Comparison of ENCODE assay signal across 13 cellular contexts in genomic region chr4:68655764-68656444, GRCh38. TPM values are rescaled to one million over a fixed set of nuclear protein-coding genes. Genes with fewer than 3 reads are reported as not detected.
DNase-seq lines count a peak whose midpoint lies in the region; ATAC-seq and TF ChIP-seq lines count a peak whose summit lies in the region.
"Had no signal": no experiment of that assay in that cellular context is flagged by ENCODE, and none has a peak within 500 bp of the region (broad histone marks: within the 10 kb centered on the region; RNA-seq: fewer than 3 reads in every experiment).

No MANE protein-coding gene starts in this region.

- no peaks in the 10 kb centered on the region for H3K27me3 ChIP-seq in HUES64 (ENCODE audit: insufficient read depth, low read length)

- H3K4me1 ChIP-seq in HUES64 (ENCODE audit: insufficient read depth, low read length): peaks cover 21% of the 10 kb centered on the region

- H3K27ac ChIP-seq in HUES64 (ENCODE audit: low read depth, low read length): peak overlapping the region; percentile 46; the same call in 1 of the 2 replicates

- no peak overlapping the region for H3K4me3 ChIP-seq in HUES64 (ENCODE audit: low read length)

- CTCF ChIA-PET in activated CD8-positive, alpha-beta T cell treated with anti-CD3 and anti-CD28 coated beads, Interleukin-2, amount 10 ng/mL, durations not matched to agents 7 days and 5 days (lab: Charles Lee): no interaction called here

- H3K9me3 ChIP-seq in HUES64 (ENCODE audit: insufficient read depth, low read depth, low read length): no peaks in the 10 kb centered on the region

- no peaks in the 10 kb centered on the region for H3K36me3 ChIP-seq in HUES64 (ENCODE audit: insufficient read depth, low read length)

- WGBS in HUES64: 72% methylated on average over 3 of the region's 3 CpGs

- H3K36me3 Mint-ChIP-seq in mesothelial cell of epicardium: peaks cover 3% of the 10 kb centered on the region
- no peaks in the 10 kb centered on the region for H3K36me3 Mint-ChIP-seq in activated CD8-positive, alpha-beta T cell treated with anti-CD3 and anti-CD28 coated beads, Interleukin-2, amount 10 ng/mL, durations not matched to agents 7 days and 5 days (ENCODE audit: low read depth)

- ATAC-seq in GM18909 (IDR thresholded peaks at IDR 0.05; ENCODE audit: poor library complexity, unreplicated experiment) (peak; percentile 26), HG02642 (IDR thresholded peaks at IDR 0.05; ENCODE audit: poor library complexity, unreplicated experiment) (peak; percentile 29)
- ATAC-seq in activated CD8-positive, alpha-beta T cell treated with anti-CD3 and anti-CD28 coated beads, Interleukin-2, amount 10 ng/mL, durations not matched to agents 7 days and 5 days: no peak

- peaks cover 12% of the 10 kb centered on the region for H3K9me3 Mint-ChIP-seq in mesothelial cell of epicardium
- no peaks in the 10 kb centered on the region for H3K9me3 Mint-ChIP-seq in activated CD8-positive, alpha-beta T cell treated with anti-CD3 and anti-CD28 coated beads, Interleukin-2, amount 10 ng/mL, durations not matched to agents 7 days and 5 days (ENCODE audit: insufficient read depth)
- H3K9me3 Mint-ChIP-seq: activated T-helper 2 cell treated with anti-CD3 and anti-CD28 coated beads, Interferon-gamma antibody, Interleukin-2, Interleukin-4, amounts not matched to agents 10 μg/mL and 5 μg/mL and 100 μg/mL, durations not matched to agents 14 hours and 24 hours and 36 hours had no signal

- H3K27me3 Mint-ChIP-seq in mesothelial cell of epicardium (ENCODE audit: low read depth): no peaks in the 10 kb centered on the region
- no peaks in the 10 kb centered on the region for H3K27me3 Mint-ChIP-seq in activated CD8-positive, alpha-beta T cell treated with anti-CD3 and anti-CD28 coated beads, Interleukin-2, amount 10 ng/mL, durations not matched to agents 7 days and 5 days (ENCODE audit: low read depth)

- H3K27ac Mint-ChIP-seq in mesothelial cell of epicardium: peak overlapping the region; percentile 82
- H3K27ac Mint-ChIP-seq in activated CD8-positive, alpha-beta T cell treated with anti-CD3 and anti-CD28 coated beads, Interleukin-2, amount 10 ng/mL, durations not matched to agents 7 days and 5 days: no peak overlapping the region
- H3K27ac Mint-ChIP-seq: activated T-helper 2 cell treated with anti-CD3 and anti-CD28 coated beads, Interferon-gamma antibody, Interleukin-2, Interleukin-4, amounts not matched to agents 10 μg/mL and 5 μg/mL and 100 μg/mL, durations not matched to agents 14 hours and 24 hours and 36 hours had no signal

- POLR2A ChIA-PET in activated CD8-positive, alpha-beta T cell treated with anti-CD3 and anti-CD28 coated beads, Interleukin-2, amount 10 ng/mL, durations not matched to agents 7 days and 5 days (lab: Charles Lee): no interaction called here

- H3K9ac ChIP-seq in HUES64 (ENCODE audit: low read depth, low read length): no peak overlapping the region
- H3K9ac ChIP-seq: KMS-11 had no signal

- H3K4me3 Mint-ChIP-seq in mesothelial cell of epicardium: no peak overlapping the region
- no peak overlapping the region for H3K4me3 Mint-ChIP-seq in activated CD8-positive, alpha-beta T cell treated with anti-CD3 and anti-CD28 coated beads, Interleukin-2, amount 10 ng/mL, durations not matched to agents 7 days and 5 days

- no peak for TF ChIP-seq CTCF in mesothelial cell of epicardium (IDR thresholded peaks at IDR 0.05; ENCODE audit: unreplicated experiment)

- DNase-seq in mesothelial cell of epicardium (ENCODE audit: low spot score in 2 of 2, unreplicated experiment in 2 of 2) (no peak), SKM-1 treated with dmso at 0.1 percent for 144 hours (lab: John Stamatoyannopoulos, UW; ENCODE audit: unreplicated experiment) (no peak), SIG-M5 (lab: John Stamatoyannopoulos, UW) (no peak), NCI-H146 (lab: John Stamatoyannopoulos, UW) (no peak)
- DNase-seq in activated CD8-positive, alpha-beta T cell treated with anti-CD3 and anti-CD28 coated beads, Interleukin-2, amount 10 ng/mL, durations not matched to agents 7 days and 5 days: no peak
- DNase-seq: stimulated activated naive CD4-positive, alpha-beta T cell treated with Interleukin-2 at 50 U/mL for 16 hours had no signal

- H3K4me1 Mint-ChIP-seq in mesothelial cell of epicardium: peaks cover 28% of the 10 kb centered on the region
- H3K4me1 Mint-ChIP-seq in activated CD8-positive, alpha-beta T cell treated with anti-CD3 and anti-CD28 coated beads, Interleukin-2, amount 10 ng/mL, durations not matched to agents 7 days and 5 days (ENCODE audit: low read depth): peaks cover 3% of the 10 kb centered on the region

RNA-seq across cellular contexts. Expression of gene UGT2B15, which starts 14.5 kb away (rescaled TPM):
- not detected for polyA plus RNA-seq in HUES64 (2013, experiment 1 of 2)
- not detected for polyA plus RNA-seq in HUES64 (2013, experiment 2 of 2)
- 0.11 TPM in 1 of 3 replicates, not detected in the others for total RNA-seq in mesothelial cell of epicardium
- total RNA-seq in activated CD8-positive, alpha-beta T cell treated with anti-CD3 and anti-CD28 coated beads, Interleukin-2, amount 10 ng/mL, durations not matched to agents 7 days and 5 days: not detected
- total RNA-seq: activated T-helper 2 cell treated with anti-CD3 and anti-CD28 coated beads, Interferon-gamma antibody, Interleukin-2, Interleukin-4, amounts not matched to agents 10 μg/mL and 5 μg/mL and 100 μg/mL, durations not matched to agents 14 hours and 24 hours and 36 hours; chondrocyte; glomerular endothelial cell had no signal
